20 cellular contexts compared by ENCODE assay signal in the genomic region with DNA sequence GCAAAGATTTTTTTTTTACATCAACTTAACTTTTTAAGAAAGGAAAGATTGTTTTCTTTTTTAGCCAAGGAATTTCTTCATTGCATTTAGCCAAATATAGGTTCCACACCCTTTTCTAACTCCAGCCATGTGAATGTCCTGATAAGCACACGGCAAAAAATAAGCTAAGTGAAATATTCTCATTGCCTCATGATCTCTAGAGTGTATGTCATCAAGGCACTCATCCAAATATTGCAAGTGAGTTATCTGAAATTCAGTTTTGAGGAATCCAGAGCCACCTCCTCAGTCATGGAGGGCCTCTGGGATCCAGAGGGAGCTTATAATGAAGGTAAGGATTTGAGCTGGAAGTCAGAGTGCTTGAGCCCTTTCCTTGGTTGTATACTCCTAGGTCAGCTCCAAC.
DNase-seq lines count a peak whose midpoint lies in the region; ATAC-seq and TF ChIP-seq lines count a peak whose summit lies in the region.
"Had no signal": no experiment of that assay in that cellular context is flagged by ENCODE, and none has a peak within 500 bp of the region (broad histone marks: within the 10 kb centered on the region; RNA-seq: fewer than 3 reads in every experiment).

No MANE protein-coding gene starts in this region.

- H3K23ac ChIP-seq in IMR-90 (ENCODE audit: low read depth, low read length), result peak overlapping the region; percentile 89

- peak overlapping the region; percentile 92; the same call in 1 of the 2 replicates for H2AK5ac ChIP-seq in IMR-90 (ENCODE audit: low read depth, low read length)

- H2BK120ac ChIP-seq in IMR-90 (ENCODE audit: low read depth, low read length), result peak overlapping the region; percentile 93

- CTCF ChIA-PET in IMR-90 (lab: Yijun Ruan, JAX), result no interaction called here
- CTCF ChIA-PET in OCI-LY7 (lab: Charles Lee; ENCODE audit: unreplicated experiment), result no interaction called here

- H2AFZ ChIP-seq in IMR-90 (replicated peaks; ENCODE audit: low read length, poor library complexity) (no peak overlapping the region), OCI-LY7 (ENCODE audit: low read length) (no peak overlapping the region)

- peak overlapping the region; percentile 95; the same call in 1 of the 2 replicates for H4K5ac ChIP-seq in IMR-90 (ENCODE audit: low read depth, low read length)

- no peaks in the 10 kb centered on the region for H3K27me3 ChIP-seq in IMR-90 (ENCODE audit: control insufficient read depth, insufficient read depth, low read length)
- H3K27me3 ChIP-seq: BLaER1, vagina had no signal

- H2BK5ac ChIP-seq in IMR-90 (ENCODE audit: low read depth, low read length, poor library complexity, severe bottlenecking), result peak overlapping the region; percentile 61

- peak overlapping the region; percentile 96 for H2BK20ac ChIP-seq in IMR-90 (ENCODE audit: low read depth, low read length)

- H3K4me2 ChIP-seq in IMR-90 (ENCODE audit: low read depth, low read length), result peak overlapping the region; percentile 10; the same call in 1 of the 2 replicates
- H3K4me2 ChIP-seq in OCI-LY7 (ENCODE audit: low read length), result no peak overlapping the region
- H3K4me2 ChIP-seq: BLaER1 had no signal

- peaks cover 23% of the 10 kb centered on the region for H3K4me1 ChIP-seq in IMR-90 (ENCODE audit: control insufficient read depth, insufficient read depth, low read length)
- H3K4me1 ChIP-seq in OCI-LY7 (ENCODE audit: insufficient read depth, low read length, poor library complexity, severe bottlenecking), result no peaks in the 10 kb centered on the region
- H3K4me1 ChIP-seq: BLaER1, vagina had no signal

- ATAC-seq in IMR-90 (ENCODE audit: low read depth) (peak; percentile 22), HG03135 (IDR thresholded peaks at IDR 0.05; ENCODE audit: unreplicated experiment) (no peak)

- H3K27ac ChIP-seq in IMR-90 (ENCODE audit: insufficient read depth, low read length), result peak overlapping the region; percentile 27; the same call in 1 of the 2 replicates
- H3K27ac ChIP-seq in OCI-LY7 (ENCODE audit: low read depth, low read length, poor library complexity, severe bottlenecking), result no peak overlapping the region
- H3K27ac ChIP-seq: BLaER1, HL-60, vagina had no signal

- no peak for TF ChIP-seq CTCF in AG10803 (conservative IDR thresholded peaks at IDR 0.05; ENCODE audit: low read length)
- no peak for TF ChIP-seq CTCF in IMR-90 (conservative IDR thresholded peaks at IDR 0.05; ENCODE audit: low read depth, low read length)
- no peak for TF ChIP-seq CTCF in OCI-LY7 (conservative IDR thresholded peaks at IDR 0.05; ENCODE audit: low read length)

- peak overlapping the region; percentile 92 for H3K4ac ChIP-seq in IMR-90 (ENCODE audit: low read depth, low read length)

- no peaks in the 10 kb centered on the region for H4K20me1 ChIP-seq in IMR-90 (ENCODE audit: insufficient read depth, low read length)
- no peaks in the 10 kb centered on the region for H4K20me1 ChIP-seq in OCI-LY7 (ENCODE audit: insufficient read depth, low read length)
- H4K20me1 ChIP-seq: BLaER1 had no signal

- in situ Hi-C loops in IMR-90 (cut with MboI; ENCODE audit: low sequenced_read_pairs), result loop anchor here (10.0 kb wide), 1 partner anchor 371 kb away; no protein-coding TSS in a partner anchor

- H3K9me2 ChIP-seq in OCI-LY7 (ENCODE audit: insufficient read depth, low read length), result no peaks in the 10 kb centered on the region

- H3K36me3 ChIP-seq in IMR-90 (ENCODE audit: control insufficient read depth, insufficient read depth, low read length) (peaks cover 8% of the 10 kb centered on the region), OCI-LY7 (ENCODE audit: insufficient read depth, low read length) (no peaks in the 10 kb centered on the region)
- H3K36me3 ChIP-seq: BLaER1, vagina had no signal

- H4K8ac ChIP-seq in IMR-90 (ENCODE audit: low read depth in 2 of 2, low read length in 2 of 2), result peak overlapping the region; percentile 61 to 70

- TF ChIP-seq POLR2A in IMR-90 (IDR thresholded peaks at IDR 0.05; ENCODE audit: low read depth, low read length), result 0 out of 2 replicates have a peak, but pooled peaks have one; percentile 26

- POLR2A ChIA-PET in IMR-90 (lab: Charles Lee; ENCODE audit: unreplicated experiment), result no interaction called here
- POLR2A ChIA-PET in OCI-LY7 (lab: Charles Lee), result no interaction called here

- no peaks in the 10 kb centered on the region for H3K79me2 ChIP-seq in OCI-LY7 (ENCODE audit: insufficient read depth, low read depth, low read length)

- H3K4me3 ChIP-seq in AG10803 (ENCODE audit: low read length) (no peak overlapping the region), IMR-90 (ENCODE audit: insufficient read depth, low read depth, low read length) (no peak overlapping the region), OCI-LY7 (ENCODE audit: low read depth, low read length, poor library complexity, severe bottlenecking) (no peak overlapping the region)
- H3K4me3 ChIP-seq: BLaER1, vagina had no signal

- dilution Hi-C loops in IMR-90 (cut with HindIII; ENCODE audit: low sequenced_read_pairs, unreplicated experiment), result no loop called here

- H3K9me3 ChIP-seq in IMR-90 (ENCODE audit: control insufficient read depth, insufficient read depth, low read length), result no peaks in the 10 kb centered on the region
- no peaks in the 10 kb centered on the region for H3K9me3 ChIP-seq in OCI-LY7 (ENCODE audit: low read length)
- H3K9me3 ChIP-seq: BLaER1, vagina had no signal

- no peak overlapping the region; the same call in 1 of the 2 replicates for H3K9ac ChIP-seq in IMR-90 (ENCODE audit: low read depth, low read length)
- H3K9ac ChIP-seq: BLaER1 had no signal

- H3K56ac ChIP-seq in IMR-90 (ENCODE audit: extremely low read depth, insufficient read depth, low read length), result peak overlapping the region; percentile 20; the same call in 1 of the 2 replicates

- H2AK9ac ChIP-seq in IMR-90 (replicated peaks; ENCODE audit: low read depth, low read length, poor library complexity), result no peak overlapping the region

- BruUV-seq in IMR-90 (replicated peaks; lab: Mats Ljungman, UMichigan), result no TSS peak
- BruUV-seq in OCI-LY7 (replicated peaks; lab: Mats Ljungman, UMichigan), result no TSS peak

- no peak for TF ChIP-seq RAD21 in IMR-90 (IDR thresholded peaks at IDR 0.05; ENCODE audit: low read length)

- H3K9me1 ChIP-seq in IMR-90 (ENCODE audit: insufficient read depth, low read length), result peaks cover 8% of the 10 kb centered on the region; the same call in 1 of the 2 replicates

- peak overlapping the region; percentile 72 for H2BK15ac ChIP-seq in IMR-90 (ENCODE audit: low read depth, low read length)

- intact Hi-C loops in IMR-90 (cut with micrococcal nuclease) (loop anchor here (5.0 to 10.0 kb wide), 2 partner anchors 51 to 169 kb away; no protein-coding TSS in a partner anchor), OCI-LY7 (cut with micrococcal nuclease; ENCODE audit: unreplicated experiment) (no loop called here)

- peak overlapping the region; percentile 89 for H4K91ac ChIP-seq in IMR-90 (ENCODE audit: insufficient read depth, low read depth, low read length)

- WGBS in IMR-90 (ENCODE audit: extremely low coverage in 2 of 2, insufficient read length in 1 of 2), 2 experiments, result no CpG with 5 or more reads among the region's 1 CpG

- peak; percentile 88 for DNase-seq in AG10803 (ENCODE audit: low read depth)
- DNase-seq in IMR-90, result peak; percentile 90
- peak; percentile 44 for DNase-seq in fibroblast of gingiva (ENCODE audit: low read depth)
- peak; percentile 45 for DNase-seq in non-pigmented ciliary epithelial cell (ENCODE audit: low read depth)
- no peak for DNase-seq in AML-193 (lab: John Stamatoyannopoulos, UW)
- DNase-seq in OCI-LY7 (ENCODE audit: low spot score), result no peak
- no peak for DNase-seq in activated CD4-positive, CD25-positive, alpha-beta regulatory T cell (lab: John Stamatoyannopoulos, UW)
- DNase-seq: activated CD4-positive, CD25-positive, alpha-beta regulatory T cell treated with anti-CD3 and anti-CD28 coated beads, Interleukin-2, amount 50 U/mL, for 72 hours; GDM1; hypothalamus; kidney glomerular epithelial cell; midbrain; MV-4-11; NCI-H2029 treated with DMSO at 0.1 percent for 48 hours; NCI-H510A treated with DMSO at 0.1 percent for 48 hours; stimulated activated CD4-positive, alpha-beta T cell treated with anti-CD3 and anti-CD28 coated beads, Interleukin-2, amount 100 ng/mL, for 48 hours had no signal

- H3K18ac ChIP-seq in IMR-90 (ENCODE audit: low read depth, low read length), result peak overlapping the region; percentile 84; the same call in 1 of the 2 replicates

- peaks cover 9 to 28% of the 10 kb centered on the region in 2 experiments for H3K79me1 ChIP-seq in IMR-90 (ENCODE audit: low read depth in 1 of 2, low read length in 2 of 2)

- H3K14ac ChIP-seq in IMR-90 (replicated peaks; ENCODE audit: low read depth, low read length), result peak overlapping the region; percentile 65

TF ChIP-seq in IMR-90, 13 proteins besides CTCF, POLR2A, EP300 and RAD21:
- TF ChIP-seq MAFK (IDR thresholded peaks at IDR 0.05; ENCODE audit: low read depth, low read length), result no peak
- peak; percentile 85 for TF ChIP-seq CEBPB (IDR thresholded peaks at IDR 0.05; ENCODE audit: low read depth, low read length)
TF ChIP-seq in IMR-90: peak in this region for 1.

Comparison
In these comparisons a context has a peak if more than half of its experiments do, and no peak if none do; other contexts are left out.
1. DNase-seq: peak in AG10803 (single experiment), IMR-90 (single experiment), fibroblast of gingiva (single experiment) and non-pigmented ciliary epithelial cell (single experiment); none in AML-193 (0 of 2), OCI-LY7 (single experiment) and activated CD4-positive, CD25-positive, alpha-beta regulatory T cell (0 of 4).